In genomic region chr1:147516157-147516917, GRCh38 we compare ENCODE assay signal across 21 cellular contexts. TPM values are rescaled to one million over a fixed set of nuclear protein-coding genes. Genes with fewer than 3 reads are reported as not detected.
A peak's percentile ranks its signal among the peaks of the same experiment; 100 is the strongest.
DNase-seq lines count a peak whose midpoint lies in the region; ATAC-seq, FAIRE-seq and TF ChIP-seq lines count a peak whose summit lies in the region.
"Had no signal": no experiment of that assay in that cellular context is flagged by ENCODE, and none has a peak within 500 bp of the region (broad histone marks: within the 10 kb centered on the region; RNA-seq: fewer than 3 reads in every experiment).

No MANE protein-coding gene starts in this region.

- H3K4me1 ChIP-seq in PC-9 (replicated peaks; ENCODE audit: insufficient read depth) (peaks cover 39% of the 10 kb centered on the region), liver (ENCODE audit: control insufficient read depth in 4 of 4, insufficient read depth in 4 of 4, low read length in 3 of 4) (peaks cover 0 to 35% (median 23%) of the 10 kb centered on the region in 4 donors), upper lobe of left lung (peaks cover 13 to 23% (median 20%) of the 10 kb centered on the region in 4 donors)
- H3K4me1 ChIP-seq: SJSA1, testis had no signal

- no peaks in the 10 kb centered on the region for H3K9me3 ChIP-seq in PC-9 (ENCODE audit: insufficient read depth, low read depth)
- no peaks in the 10 kb centered on the region for H3K9me3 ChIP-seq in liver (ENCODE audit: control insufficient read depth in 4 of 4, low read length in 3 of 4)
- no peaks in the 10 kb centered on the region for H3K9me3 ChIP-seq in upper lobe of left lung
- H3K9me3 ChIP-seq: gastrocnemius medialis, neutrophil, SJSA1, testis had no signal

- 91% methylated on average over 4 of the region's 4 CpGs for WGBS in liver
- WGBS in upper lobe of left lung, 2 donors: 72% methylated on average over 4 of the region's 4 CpGs

- H3K4me3 ChIP-seq in PC-9 (no peak overlapping the region), liver (ENCODE audit: low read depth in 1 of 3, low read length in 3 of 3) (no peak overlapping the region), upper lobe of left lung (no peak overlapping the region), coronary artery (no peak overlapping the region)
- H3K4me3 ChIP-seq: gastrocnemius medialis, SJSA1 had no signal

- no peaks in the 10 kb centered on the region for H4K20me1 ChIP-seq in PC-9 (ENCODE audit: insufficient read depth)

- no peak for FAIRE-seq in HTR-8/SVneo (lab: Jason Lieb, UNC)

- no peaks in the 10 kb centered on the region for H3K79me2 ChIP-seq in PC-9 (ENCODE audit: low read depth)

- ATAC-seq in upper lobe of left lung (ENCODE audit: low FRiP score in 2 of 2): no peak
- no peak for ATAC-seq in GM19452 (IDR thresholded peaks at IDR 0.05; ENCODE audit: unreplicated experiment)
- ATAC-seq: stimulated activated naive B cell treated with anti-CD40 and anti-IgM and Interleukin-4, amounts not matched to agents 10 μg/mL and 1 μg/mL and 100 μg/mL, for 72 hours had no signal

- no peak overlapping the region for H3K9ac ChIP-seq in liver (ENCODE audit: low read depth in 1 of 2, low read length in 2 of 2)

- DNase-seq in SIG-M5 treated with dmso at 0.1 percent for 504 hours (lab: John Stamatoyannopoulos, UW; ENCODE audit: unreplicated experiment): peak; percentile 28
- DNase-seq in SIG-M5 (lab: John Stamatoyannopoulos, UW): no peak
- no peak for DNase-seq in PC-9
- no peak for DNase-seq in upper lobe of left lung
- DNase-seq in coronary artery (ENCODE audit: low spot score): no peak
- no peak for DNase-seq in HTR-8/SVneo (ENCODE audit: insufficient read length, low spot score)
- DNase-seq: 8988T; activated CD4-positive, alpha-beta T cell treated with anti-CD3 and anti-CD28 coated beads for 1 hour; activated naive CD4-positive, alpha-beta T cell treated with anti-CD3 and anti-CD28 coated beads, Interleukin-2, amount 10 ng/mL, durations not matched to agents 7 days and 5 days; activated T-cell treated with anti-CD3 and anti-CD28 coated beads, Interleukin-2, amount 50 U/mL, for 48 hours; CD8-positive, alpha-beta T cell; gastrocnemius medialis; NCI-H524; stimulated activated CD4-positive, alpha-beta T cell treated with anti-CD3 and anti-CD28 coated beads, Interleukin-4, amount 100 ng/mL, for 24 hours; stimulated activated naive B cell treated with anti-CD40 and anti-IgM and Interleukin-4, amounts not matched to agents 10 μg/mL and 1 μg/mL and 100 μg/mL, for 72 hours; T-cell; testis had no signal

- TF ChIP-seq CTCF in PC-9 (conservative IDR thresholded peaks at IDR 0.05) (no peak), liver (IDR thresholded peaks at IDR 0.05; ENCODE audit: low read depth, low read length, missing input control) (no peak), upper lobe of left lung (IDR thresholded peaks at IDR 0.05) (no peak), coronary artery (IDR thresholded peaks at IDR 0.05) (no peak)

- POLR2A ChIA-PET in PC-9 (lab: Charles Lee; ENCODE audit: unreplicated experiment): interaction anchor here (0.6 kb wide), 1 partner anchor 28 kb away, joined by 3 read pairs; no protein-coding TSS in a partner anchor

- peak overlapping the region; percentile 62 for H2AFZ ChIP-seq in PC-9

- H3K27ac ChIP-seq in PC-9: peak overlapping the region; percentile 73
- H3K27ac ChIP-seq in liver (ENCODE audit: low read depth in 1 of 2, low read length in 2 of 2): peak overlapping the region; percentile 68 to 91
- peak overlapping the region; percentile 5 to 53 (median 38) for H3K27ac ChIP-seq in upper lobe of left lung
- H3K27ac ChIP-seq in coronary artery: no peak overlapping the region
- H3K27ac ChIP-seq: neutrophil, SJSA1 had no signal

- H3F3A ChIP-seq in PC-9 (ENCODE audit: insufficient read depth, low read depth): peaks cover 26% of the 10 kb centered on the region

- no peak for TF ChIP-seq POLR2A in upper lobe of left lung (IDR thresholded peaks at IDR 0.05)

- H3K36me3 ChIP-seq in PC-9 (ENCODE audit: low read depth) (no peaks in the 10 kb centered on the region), liver (ENCODE audit: control insufficient read depth in 4 of 4, insufficient read depth in 3 of 4, low read depth in 1 of 4, low read length in 3 of 4) (no peaks in the 10 kb centered on the region), upper lobe of left lung (no peaks in the 10 kb centered on the region)
- H3K36me3 ChIP-seq: gastrocnemius medialis, neutrophil, SJSA1 had no signal

- no peak for TF ChIP-seq EP300 in upper lobe of left lung (IDR thresholded peaks at IDR 0.05)

- BruUV-seq in PC-9 (replicated peaks; lab: Mats Ljungman, UMichigan): no TSS peak

- H3K9me2 ChIP-seq in PC-9 (ENCODE audit: insufficient read depth): no peaks in the 10 kb centered on the region

- no peak for TF ChIP-seq RAD21 in liver (IDR thresholded peaks at IDR 0.05)

- intact Hi-C loops in PC-9 (cut with micrococcal nuclease; ENCODE audit: unreplicated experiment): no loop called here

- H3K27me3 ChIP-seq in PC-9 (ENCODE audit: insufficient read depth, low read depth) (no peaks in the 10 kb centered on the region), liver (ENCODE audit: control insufficient read depth in 4 of 4, insufficient read depth in 4 of 4, low read length in 3 of 4) (no peaks in the 10 kb centered on the region), upper lobe of left lung (no peaks in the 10 kb centered on the region)
- H3K27me3 ChIP-seq: gastrocnemius medialis, SJSA1, testis had no signal

- CTCF ChIA-PET in PC-9 (lab: Charles Lee): interaction anchor here (0.6 to 0.7 kb wide), 2 partner anchors 13 to 306 kb away, joined by 3 to 7 read pairs; no protein-coding TSS in a partner anchor

- H3K4me2 ChIP-seq in PC-9: peak overlapping the region; percentile 68

TF ChIP-seq in liver, 16 proteins besides CTCF, POLR2A, EP300 and RAD21:
- TF ChIP-seq, protein P1, sequence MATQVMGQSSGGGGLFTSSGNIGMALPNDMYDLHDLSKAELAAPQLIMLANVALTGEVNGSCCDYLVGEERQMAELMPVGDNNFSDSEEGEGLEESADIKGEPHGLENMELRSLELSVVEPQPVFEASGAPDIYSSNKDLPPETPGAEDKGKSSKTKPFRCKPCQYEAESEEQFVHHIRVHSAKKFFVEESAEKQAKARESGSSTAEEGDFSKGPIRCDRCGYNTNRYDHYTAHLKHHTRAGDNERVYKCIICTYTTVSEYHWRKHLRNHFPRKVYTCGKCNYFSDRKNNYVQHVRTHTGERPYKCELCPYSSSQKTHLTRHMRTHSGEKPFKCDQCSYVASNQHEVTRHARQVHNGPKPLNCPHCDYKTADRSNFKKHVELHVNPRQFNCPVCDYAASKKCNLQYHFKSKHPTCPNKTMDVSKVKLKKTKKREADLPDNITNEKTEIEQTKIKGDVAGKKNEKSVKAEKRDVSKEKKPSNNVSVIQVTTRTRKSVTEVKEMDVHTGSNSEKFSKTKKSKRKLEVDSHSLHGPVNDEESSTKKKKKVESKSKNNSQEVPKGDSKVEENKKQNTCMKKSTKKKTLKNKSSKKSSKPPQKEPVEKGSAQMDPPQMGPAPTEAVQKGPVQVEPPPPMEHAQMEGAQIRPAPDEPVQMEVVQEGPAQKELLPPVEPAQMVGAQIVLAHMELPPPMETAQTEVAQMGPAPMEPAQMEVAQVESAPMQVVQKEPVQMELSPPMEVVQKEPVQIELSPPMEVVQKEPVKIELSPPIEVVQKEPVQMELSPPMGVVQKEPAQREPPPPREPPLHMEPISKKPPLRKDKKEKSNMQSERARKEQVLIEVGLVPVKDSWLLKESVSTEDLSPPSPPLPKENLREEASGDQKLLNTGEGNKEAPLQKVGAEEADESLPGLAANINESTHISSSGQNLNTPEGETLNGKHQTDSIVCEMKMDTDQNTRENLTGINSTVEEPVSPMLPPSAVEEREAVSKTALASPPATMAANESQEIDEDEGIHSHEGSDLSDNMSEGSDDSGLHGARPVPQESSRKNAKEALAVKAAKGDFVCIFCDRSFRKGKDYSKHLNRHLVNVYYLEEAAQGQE (IDR thresholded peaks at IDR 0.05): no peak

RNA-seq across cellular contexts. Expression of gene BCL9, which starts 25.0 kb away (rescaled TPM):
- total RNA-seq in PC-9 (2021) (31.3 and 32.2 TPM in 2 replicates), liver (1 to 10 TPM; 2.3 to 2.8 TPM), upper lobe of left lung (10 to 100 TPM in 5 of 6 donors, 1 to 10 TPM in 1; 8.1 to 24.6 (median 14.6) TPM)
- polyA plus RNA-seq in liver: 1 to 10 TPM; 1.4 to 5.0 TPM

Comparison
In these comparisons a context has a peak if more than half of its experiments do, and no peak if none do; other contexts are left out.
1. H3K27ac ChIP-seq: peak in PC-9 (single experiment), liver (2 of 2) and upper lobe of left lung (4 of 4); none in coronary artery (0 of 2).